Comparison of ENCODE assay signal across 26 cellular contexts in the genomic region with DNA sequence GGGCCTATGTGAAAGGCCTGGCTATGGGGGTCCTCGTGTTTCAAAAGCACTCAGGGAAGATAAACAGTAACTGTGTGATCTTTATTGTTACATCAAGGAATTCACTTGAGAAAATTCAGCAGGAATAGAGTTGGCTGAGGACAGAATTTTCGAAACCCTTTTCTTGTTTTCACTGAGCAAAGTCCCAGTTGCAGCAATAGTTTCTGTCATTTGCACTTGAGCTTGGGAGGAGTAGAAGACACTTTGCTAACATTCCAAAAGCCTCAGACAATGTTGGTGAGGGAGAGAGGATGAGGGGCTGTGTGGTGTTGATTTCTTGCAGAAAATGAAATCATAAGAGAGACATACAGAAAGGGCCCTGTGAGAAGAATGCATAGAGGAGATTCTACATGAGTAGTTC.
"Had no signal": no experiment of that assay in that cellular context is flagged by ENCODE, and none has a peak within 500 bp of the region (broad histone marks: within the 10 kb centered on the region; RNA-seq: fewer than 3 reads in every experiment).

No MANE protein-coding gene starts in this region.

- H3K9me3 ChIP-seq: colonic mucosa, neutrophil, pancreas, prostate gland, sigmoid colon had no signal

- H3K4me1 ChIP-seq: colonic mucosa, foreskin keratinocyte, pancreas, prostate gland, tibial nerve had no signal

- ATAC-seq: activated naive CD8-positive, alpha-beta T cell treated with anti-CD3 and anti-CD28 coated beads, Interleukin-2, amount 50 U/mL, for 24 hours; foreskin keratinocyte; left ventricle myocardium superior; pancreas had no signal

- H3K4me3 ChIP-seq: colonic mucosa, pancreas, prostate gland, sigmoid colon, tibial nerve had no signal

- FAIRE-seq: endometrium, islet of Langerhans, pancreas, TTC549 had no signal

- H3K27me3 ChIP-seq: colonic mucosa, foreskin keratinocyte, neutrophil, sigmoid colon, tibial nerve had no signal

- DNase-seq: activated CD4-positive, alpha-beta memory T cell treated with anti-CD3 and anti-CD28 coated beads, Interleukin-2, amount 10 ng/mL, durations not matched to agents 7 days and 5 days; activated CD4-positive, alpha-beta T cell treated with anti-CD3 and anti-CD28 coated beads, Interleukin-2, amount 10 ng/mL, durations not matched to agents 7 days and 5 days; activated CD4-positive, CD25-positive, alpha-beta regulatory T cell treated with anti-CD3 and anti-CD28 coated beads, Interleukin-2, amount 50 U/mL, for 72 hours; activated CD8-positive, alpha-beta memory T cell treated with anti-CD3 and anti-CD28 coated beads, Interleukin-2, amount 50 U/mL, for 48 hours; activated naive CD8-positive, alpha-beta T cell treated with anti-CD3 and anti-CD28 coated beads, Interleukin-2, amount 50 U/mL, for 24 hours; activated T-cell treated with anti-CD3 and anti-CD28 coated beads, Interleukin-2, amount 50 U/mL, for 24 hours; colonic mucosa; effector CD8-positive, alpha-beta T cell; foreskin keratinocyte; left ventricle myocardium superior; naive B cell; nephron progenitor cell; pancreas; sigmoid colon; stimulated activated CD4-positive, alpha-beta T cell treated with anti-CD3 and anti-CD28 coated beads, Interleukin-15, amount 100 ng/mL, for 24 hours; stimulated activated CD4-positive, alpha-beta T cell treated with anti-CD3 and anti-CD28 coated beads, Interleukin-2, amount 100 ng/mL, for 24 hours; stimulated activated naive CD4-positive, alpha-beta T cell; SW 1271; T-helper 9 cell; WERI-Rb-1 had no signal

- H3K27ac ChIP-seq: colonic mucosa, foreskin keratinocyte, neutrophil, pancreas, prostate gland, tibial nerve, WERI-Rb-1 had no signal

- H3K36me3 ChIP-seq: colonic mucosa, neutrophil, pancreas, prostate gland, sigmoid colon, tibial nerve, WERI-Rb-1 had no signal
